1 cellular context compared by ENCODE assay signal in genomic region chr5:169426674-169427250, GRCh38.
TF ChIP-seq lines count a peak whose summit lies in the region.

No MANE protein-coding gene starts in this region.

TF ChIP-seq in GM23338, 12 proteins besides CTCF, POLR2A, EP300 and RAD21 (continued from another document):
- TF ChIP-seq ZNF462 (CRISPR knock-in tag; IDR thresholded peaks at IDR 0.05) (no peak), EZH2phosphoT487 (IDR thresholded peaks at IDR 0.05; ENCODE audit: unreplicated experiment) (no peak), REST (IDR thresholded peaks at IDR 0.05; ENCODE audit: unreplicated experiment) (no peak), EZH2 (IDR thresholded peaks at IDR 0.05; ENCODE audit: low read depth, unreplicated experiment) (no peak), ZNF331 (CRISPR knock-in tag; IDR thresholded peaks at IDR 0.05; ENCODE audit: low read depth) (no peak)
